ENCODE assay signal across 8 cellular contexts in genomic region chr2:68362069-68362468, GRCh38. TPM values are rescaled to one million over a fixed set of nuclear protein-coding genes. Genes with fewer than 3 reads are reported as not detected.
DNase-seq lines count a peak whose midpoint lies in the region; ATAC-seq, FAIRE-seq and TF ChIP-seq lines count a peak whose summit lies in the region.

No MANE protein-coding gene starts in this region.

- H3K9me3 Mint-ChIP-seq in naive B cell: no peaks in the 10 kb centered on the region
- no peaks in the 10 kb centered on the region for H3K9me3 Mint-ChIP-seq in stimulated activated naive B cell treated with anti-CD40 and anti-IgM and Interleukin-4, amounts not matched to agents 10 μg/mL and 1 μg/mL and 100 μg/mL, for 72 hours

- H3K27ac Mint-ChIP-seq in naive B cell: peak overlapping the region; percentile 94 to 99 (median 98)
- peak overlapping the region; percentile 90 for H3K27ac Mint-ChIP-seq in stimulated activated naive B cell treated with anti-CD40 and anti-IgM and Interleukin-4, amounts not matched to agents 10 μg/mL and 1 μg/mL and 100 μg/mL, for 72 hours

- H3K9me3 ChIP-seq in NT2/D1 (ENCODE audit: insufficient read depth, low read length): no peaks in the 10 kb centered on the region

- no peaks in the 10 kb centered on the region for H3K27me3 Mint-ChIP-seq in naive B cell
- no peaks in the 10 kb centered on the region for H3K27me3 Mint-ChIP-seq in stimulated activated naive B cell treated with anti-CD40 and anti-IgM and Interleukin-4, amounts not matched to agents 10 μg/mL and 1 μg/mL and 100 μg/mL, for 72 hours

- H3K27me3 ChIP-seq in NT2/D1 (ENCODE audit: insufficient read depth, insufficient read length): no peaks in the 10 kb centered on the region

- no peaks in the 10 kb centered on the region for H3K36me3 ChIP-seq in NT2/D1 (ENCODE audit: insufficient read depth, insufficient read length, low read length)

- DNase-seq in C1 segment of cervical spinal cord (lab: John Stamatoyannopoulos, UW) (peak in 8 of 14 donors; percentile 7 to 60 (median 20)), GM19239 (ENCODE audit: insufficient read length, low spot score) (no peak), NT2/D1 (ENCODE audit: low read depth, low spot score) (peak; percentile 70), epithelial cell of proximal tubule (ENCODE audit: low read depth) (no peak), naive B cell (peak; percentile 79)
- peak; percentile 60 to 70 for DNase-seq in activated CD8-positive, alpha-beta memory T cell treated with anti-CD3 and anti-CD28 coated beads for 4 hours (ENCODE audit: low read depth in 2 of 2)
- DNase-seq in stimulated activated naive B cell treated with anti-CD40 and anti-IgM and Interleukin-4, amounts not matched to agents 10 μg/mL and 1 μg/mL and 100 μg/mL, for 72 hours: peak; percentile 68

- peak; percentile 84 for TF ChIP-seq CTCF in epithelial cell of proximal tubule (conservative IDR thresholded peaks at IDR 0.05; ENCODE audit: low read depth, low read length)

- no peak overlapping the region for H3K4me3 ChIP-seq in NT2/D1 (ENCODE audit: insufficient read length, low read depth)
- H3K4me3 ChIP-seq in epithelial cell of proximal tubule (ENCODE audit: low read depth, low read length): no peak overlapping the region

- peaks cover 38 to 58% (median 51%) of the 10 kb centered on the region in 3 donors for H3K4me1 Mint-ChIP-seq in naive B cell
- H3K4me1 Mint-ChIP-seq in stimulated activated naive B cell treated with anti-CD40 and anti-IgM and Interleukin-4, amounts not matched to agents 10 μg/mL and 1 μg/mL and 100 μg/mL, for 72 hours: peaks cover 38 to 53% of the 10 kb centered on the region in 2 donors

- H3K4me1 ChIP-seq in NT2/D1 (ENCODE audit: insufficient read depth, insufficient read length): peaks cover 2% of the 10 kb centered on the region

- peak; percentile 99 for FAIRE-seq in GM19239 (lab: Jason Lieb, UNC)

- no peak overlapping the region for H3K9ac ChIP-seq in NT2/D1 (ENCODE audit: insufficient read length, low read depth)

- ATAC-seq in HG03571 (IDR thresholded peaks at IDR 0.05; ENCODE audit: unreplicated experiment) (peak; percentile 39), naive B cell (ENCODE audit: low read depth in 2 of 2) (peak; percentile 51 to 63)
- ATAC-seq in stimulated activated naive B cell treated with anti-CD40 and anti-IgM and Interleukin-4, amounts not matched to agents 10 μg/mL and 1 μg/mL and 100 μg/mL, for 72 hours (replicated peaks): peak; percentile 59

- peak overlapping the region; percentile 78 to 100 (median 93) for H3K4me3 Mint-ChIP-seq in naive B cell
- peak overlapping the region; percentile 70 to 83 for H3K4me3 Mint-ChIP-seq in stimulated activated naive B cell treated with anti-CD40 and anti-IgM and Interleukin-4, amounts not matched to agents 10 μg/mL and 1 μg/mL and 100 μg/mL, for 72 hours

- peaks cover 7% of the 10 kb centered on the region in 2 donors for H3K36me3 Mint-ChIP-seq in naive B cell
- peaks cover 0 to 4% of the 10 kb centered on the region in 2 donors for H3K36me3 Mint-ChIP-seq in stimulated activated naive B cell treated with anti-CD40 and anti-IgM and Interleukin-4, amounts not matched to agents 10 μg/mL and 1 μg/mL and 100 μg/mL, for 72 hours

RNA-seq across cellular contexts. Expression of gene PLEK, which starts 3.0 kb away (rescaled TPM):
- not detected in 2 replicates for total RNA-seq in epithelial cell of proximal tubule
- polyA plus RNA-seq in naive B cell (ENCODE audit: low read depth in 6 of 6): 100 to 1,000 TPM in 4 of 6 donors, 10 to 100 TPM in 2; 69.0 to 215 (median 129) TPM

RNA-seq across cellular contexts. Expression of gene CNRIP1, which starts 42.3 kb away (rescaled TPM):
- 17.5 and 29.8 TPM in 2 replicates for total RNA-seq in epithelial cell of proximal tubule
- polyA plus RNA-seq in naive B cell (ENCODE audit: low read depth in 6 of 6): not detected

Comparison
In these comparisons a context has a peak if more than half of its experiments do, and no peak if none do; other contexts are left out.
1. DNase-seq: peak in C1 segment of cervical spinal cord (8 of 14), NT2/D1 (single experiment), activated CD8-positive, alpha-beta memory T cell treated with anti-CD3 and anti-CD28 coated beads for 4 hours (2 of 2), naive B cell (single experiment) and stimulated activated naive B cell treated with anti-CD40 and anti-IgM and Interleukin-4, amounts not matched to agents 10 μg/mL and 1 μg/mL and 100 μg/mL, for 72 hours (single experiment); none in GM19239 (single experiment) and epithelial cell of proximal tubule (single experiment).
2. Peak in every context shown above with its lines, with median percentiles within 50 percentile points of each other: ATAC-seq.